Comparison of ENCODE assay signal across 8 cellular contexts in genomic region chr14:71290960-71291466, GRCh38. TPM values are rescaled to one million over a fixed set of nuclear protein-coding genes. Genes with fewer than 3 reads are reported as not detected.
DNase-seq lines count a peak whose midpoint lies in the region; ATAC-seq and TF ChIP-seq lines count a peak whose summit lies in the region.

No MANE protein-coding gene starts in this region.

- H4K20me1 ChIP-seq in hepatocyte (ENCODE audit: insufficient read depth, poor library complexity, severe bottlenecking): no peaks in the 10 kb centered on the region

- WGBS in hepatocyte (ENCODE audit: low lambda C conversion rate, missing lambda C conversion rate): 66% methylated on average over 4 of the region's 4 CpGs

- H3K27me3 Mint-ChIP-seq in activated T-cell treated with anti-CD3 and anti-CD28 coated beads, Interleukin-2, amount 50 U/mL, for 4 hours (ENCODE audit: low read depth): no peaks in the 10 kb centered on the region

- DNase-seq in left cardiac atrium (no peak), left ventricle myocardium inferior (no peak), KBM-7 (peak; percentile 74), hepatocyte (ENCODE audit: low spot score) (peak; percentile 49), NCI-H1105 (lab: John Stamatoyannopoulos, UW) (no peak)
- peak; percentile 12 for DNase-seq in activated T-cell treated with anti-CD3 and anti-CD28 coated beads, Interleukin-2, amount 50 U/mL, for 4 hours
- DNase-seq in stimulated activated CD8-positive, alpha-beta memory T cell treated with anti-CD3 and anti-CD28 coated beads, Interleukin-4, amount 100 ng/mL, for 24 hours (ENCODE audit: low read depth): peak; percentile 11

- H3K4me2 ChIP-seq in hepatocyte: no peak overlapping the region

- H3K36me3 ChIP-seq in left ventricle myocardium inferior (no peaks in the 10 kb centered on the region), hepatocyte (replicated peaks; ENCODE audit: insufficient read depth, low read depth) (no peaks in the 10 kb centered on the region)

- H3K27ac ChIP-seq in left ventricle myocardium inferior (replicated peaks) (no peak overlapping the region), hepatocyte (peak overlapping the region; percentile 57)

- no peak overlapping the region for H3K4me3 Mint-ChIP-seq in activated T-cell treated with anti-CD3 and anti-CD28 coated beads, Interleukin-2, amount 50 U/mL, for 4 hours

- H3K9me3 Mint-ChIP-seq in activated T-cell treated with anti-CD3 and anti-CD28 coated beads, Interleukin-2, amount 50 U/mL, for 4 hours: no peaks in the 10 kb centered on the region

- peak overlapping the region; percentile 29 for H2AFZ ChIP-seq in hepatocyte

- H3K9me3 ChIP-seq in left ventricle myocardium inferior (replicated peaks) (peaks cover 1% of the 10 kb centered on the region), hepatocyte (ENCODE audit: low read depth) (no peaks in the 10 kb centered on the region)

- H3K4me1 Mint-ChIP-seq in activated T-cell treated with anti-CD3 and anti-CD28 coated beads, Interleukin-2, amount 50 U/mL, for 4 hours (ENCODE audit: low read depth): peaks cover 17% of the 10 kb centered on the region

- H3K27me3 ChIP-seq in left ventricle myocardium inferior (ENCODE audit: low read depth) (peaks cover 14% of the 10 kb centered on the region), hepatocyte (no peaks in the 10 kb centered on the region)

- H3K4me1 ChIP-seq in left ventricle myocardium inferior (no peaks in the 10 kb centered on the region), hepatocyte (ENCODE audit: insufficient read depth) (no peaks in the 10 kb centered on the region)

- H3K79me2 ChIP-seq in hepatocyte: no peaks in the 10 kb centered on the region

- H3K9me2 ChIP-seq in hepatocyte (replicated peaks; ENCODE audit: insufficient read depth): no peaks in the 10 kb centered on the region

- TF ChIP-seq CTCF in left ventricle myocardium inferior (IDR thresholded peaks at IDR 0.05; ENCODE audit: borderline replicate concordance): no peak
- TF ChIP-seq CTCF in hepatocyte (IDR thresholded peaks at IDR 0.05; ENCODE audit: poor library complexity): no peak

- peak; percentile 30 to 85 for ATAC-seq in left cardiac atrium
- peak; percentile 99 to 100 for ATAC-seq in activated T-cell treated with anti-CD3 and anti-CD28 coated beads, Interleukin-2, amount 50 U/mL, for 4 hours
- ATAC-seq in HG03139 (IDR thresholded peaks at IDR 0.05; ENCODE audit: unreplicated experiment): no peak

- no peaks in the 10 kb centered on the region for H3K36me3 Mint-ChIP-seq in activated T-cell treated with anti-CD3 and anti-CD28 coated beads, Interleukin-2, amount 50 U/mL, for 4 hours (ENCODE audit: insufficient read depth)

- intact Hi-C loops in left cardiac atrium (cut with DNase I) (no loop called here), left ventricle myocardium inferior (cut with micrococcal nuclease) (no loop called here)

- H3K4me3 ChIP-seq in left ventricle myocardium inferior (no peak overlapping the region), hepatocyte (no peak overlapping the region)

- in situ Hi-C loops in KBM-7 (cut with MboI; ENCODE audit: low pct_unique_long_range_greater_than_20kb, low sequenced_read_pairs): no loop called here

RNA-seq across cellular contexts. Expression of gene SIPA1L1, which starts 29.3 kb away (rescaled TPM):
- total RNA-seq in left cardiac atrium (10 to 100 TPM in 1 of 2 donors, 1 to 10 TPM in 1; 6.7 to 12.5 TPM), left ventricle myocardium inferior (6.4 TPM), hepatocyte (36.0 and 41.4 TPM in 2 replicates)
- 10 to 100 TPM; 42.4 to 48.1 (median 45.1) TPM for total RNA-seq in activated T-cell treated with anti-CD3 and anti-CD28 coated beads, Interleukin-2, amount 50 U/mL, for 4 hours
- 41.4 and 42.5 TPM in 2 replicates for polyA plus RNA-seq in hepatocyte

Comparison
In these comparisons a context has a peak if more than half of its experiments do, and no peak if none do; other contexts are left out.
1. DNase-seq: peak in KBM-7 (single experiment), activated T-cell treated with anti-CD3 and anti-CD28 coated beads, Interleukin-2, amount 50 U/mL, for 4 hours (single experiment), hepatocyte (single experiment) and stimulated activated CD8-positive, alpha-beta memory T cell treated with anti-CD3 and anti-CD28 coated beads, Interleukin-4, amount 100 ng/mL, for 24 hours (single experiment); none in left cardiac atrium (single experiment), left ventricle myocardium inferior (single experiment) and NCI-H1105 (single experiment).